In the genomic region with DNA sequence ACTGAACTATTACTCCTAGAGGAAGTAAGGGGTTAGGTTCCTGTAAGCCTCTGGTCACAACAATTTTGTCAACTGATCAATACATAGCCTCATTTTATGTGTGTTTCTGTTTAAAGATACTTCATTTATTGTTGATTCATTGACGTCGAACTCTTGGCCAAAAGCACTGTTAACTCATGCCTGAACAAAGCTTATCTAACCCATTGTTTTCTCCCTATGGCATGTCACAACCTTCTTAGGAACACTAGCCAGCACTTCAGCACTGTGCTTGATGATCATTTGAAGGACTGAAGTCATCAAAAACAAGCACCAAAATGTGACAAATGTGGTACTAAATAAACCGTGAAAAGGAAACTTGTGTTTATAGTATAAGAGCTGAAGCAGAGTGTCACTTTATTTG, we compare ENCODE assay signal across 25 cellular contexts. TPM values are rescaled to one million over a fixed set of nuclear protein-coding genes. Genes with fewer than 3 reads are reported as not detected.
"Had no signal": no experiment of that assay in that cellular context is flagged by ENCODE, and none has a peak within 500 bp of the region (broad histone marks: within the 10 kb centered on the region; RNA-seq: fewer than 3 reads in every experiment).

No MANE protein-coding gene starts in this region.

- H3K9ac ChIP-seq: KMS-11 had no signal

- H3K4me1 ChIP-seq: SJSA1 had no signal

- H3K27ac Mint-ChIP-seq: IgD-negative memory B cell had no signal

- H3K4me2 ChIP-seq: KMS-11 had no signal

- H3K4me3 Mint-ChIP-seq: IgD-negative memory B cell had no signal

- H3K27ac ChIP-seq: HL-60, KMS-11, SJSA1, SK-N-MC had no signal

- H3K9me3 ChIP-seq: SJSA1 had no signal

- H3K27me3 Mint-ChIP-seq: IgD-negative memory B cell had no signal

- H3K27me3 ChIP-seq: SJSA1 had no signal

- DNase-seq: Kasumi-1, MM.1S, NCI-H1092 treated with DMSO at 0.1 percent for 48 hours, NCI-H1436, NCI-H187, NCI-H2029, NCI-H2081 treated with DMSO at 0.1 percent for 48 hours, NCI-H2171, NCI-H226, NCI-H446, NCI-H510A, NCI-H524 treated with DMSO at 0.1 percent for 48 hours, NCI-H69, NCI-H774, Right ventricle myocardium superior, RPMI8226, SIG-M5 had no signal

- FAIRE-seq: HTR-8/SVneo, K562, RCC 7860 had no signal

- H3K4me3 ChIP-seq: K562, SJSA1, SK-N-MC had no signal

- ATAC-seq: K562 had no signal

RNA-seq across cellular contexts. Expression of gene CNTLN, which starts 13.5 kb away (rescaled TPM):
- total RNA-seq: K562 had no signal
